ENCODE assay signal across 18 cellular contexts in genomic region chr4:78902313-78902712, GRCh38.
"Had no signal": no experiment of that assay in that cellular context is flagged by ENCODE, and none has a peak within 500 bp of the region (broad histone marks: within the 10 kb centered on the region; RNA-seq: fewer than 3 reads in every experiment).

No MANE protein-coding gene starts in this region.

- ATAC-seq: heart left ventricle; naive thymus-derived CD8-positive, alpha-beta T cell; T-helper 17 cell had no signal

- H3K4me3 ChIP-seq: breast epithelium, esophagus squamous epithelium, heart left ventricle, left ventricle myocardium inferior, thoracic aorta had no signal

- H3K27ac ChIP-seq: breast epithelium, esophagus squamous epithelium, heart left ventricle, left ventricle myocardium inferior, thoracic aorta had no signal

- H3K4me1 ChIP-seq: breast epithelium, esophagus squamous epithelium, heart left ventricle, left ventricle myocardium inferior had no signal

- H3K9me3 ChIP-seq: breast epithelium, esophagus squamous epithelium, heart left ventricle, left ventricle myocardium inferior, thoracic aorta had no signal

- DNase-seq: activated CD4-positive, alpha-beta memory T cell treated with anti-CD3 and anti-CD28 coated beads for 36 hours; activated CD4-positive, alpha-beta T cell treated with anti-CD3 and anti-CD28 coated beads for 48 hours; activated naive CD4-positive, alpha-beta T cell treated with Interleukin-2 at 50 U/mL for 16 hours; activated naive CD8-positive, alpha-beta T cell treated with anti-CD3 and anti-CD28 coated beads for 36 hours; activated T-cell treated with anti-CD3 and anti-CD28 coated beads, Interleukin-2, amount 50 U/mL, for 48 hours; amniotic stem cell; cortex of kidney; endodermal cell; esophagus squamous epithelium; heart left ventricle; left ventricle myocardium inferior; naive thymus-derived CD8-positive, alpha-beta T cell; retina; stimulated activated CD4-positive, alpha-beta T cell treated with anti-CD3 and anti-CD28 coated beads, Interleukin-4, amount 100 ng/mL, for 24 hours; stimulated activated naive CD4-positive, alpha-beta T cell treated with Interleukin-2 at 50 U/mL for 16 hours; T-helper 17 cell had no signal

- H3K27me3 ChIP-seq: breast epithelium, esophagus squamous epithelium, heart left ventricle had no signal

- H3K36me3 ChIP-seq: breast epithelium, esophagus squamous epithelium, left ventricle myocardium inferior, thoracic aorta had no signal
